In the genomic region with DNA sequence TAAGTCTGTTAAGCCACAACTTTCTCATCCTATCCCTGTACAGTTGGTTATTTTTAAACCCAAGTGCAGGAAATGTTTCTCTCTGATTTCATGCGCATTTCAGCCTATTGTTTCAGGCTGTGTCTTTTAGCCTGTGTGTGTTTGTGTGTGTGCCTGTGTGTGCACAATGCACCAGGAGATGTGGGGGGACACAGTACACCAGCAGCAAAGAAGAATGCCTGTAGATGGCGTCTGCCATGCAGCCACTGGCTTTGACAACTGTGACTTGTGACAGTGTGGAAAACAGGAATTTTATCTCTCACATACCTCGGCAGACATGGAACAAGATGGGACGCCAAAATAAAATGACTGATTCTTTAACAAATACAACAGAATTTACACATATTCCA, we compare ENCODE assay signal across 1 cellular context.
TF ChIP-seq lines count a peak whose summit lies in the region.

No MANE protein-coding gene starts in this region.

TF ChIP-seq in IMR-90, 13 proteins besides CTCF, POLR2A, EP300 and RAD21:
- TF ChIP-seq RFX5 (IDR thresholded peaks at IDR 0.05; ENCODE audit: low read depth, low read length) (no peak), CHD1 (IDR thresholded peaks at IDR 0.05; ENCODE audit: low read depth, low read length) (no peak), MXI1 (IDR thresholded peaks at IDR 0.05; ENCODE audit: borderline replicate concordance, low read depth, low read length) (no peak), CEBPB (IDR thresholded peaks at IDR 0.05; ENCODE audit: low read depth, low read length) (no peak), NFE2L2 (IDR thresholded peaks at IDR 0.05; ENCODE audit: low read depth, low read length) (no peak), MAFK (IDR thresholded peaks at IDR 0.05; ENCODE audit: low read depth, low read length) (no peak), RCOR1 (IDR thresholded peaks at IDR 0.05; ENCODE audit: insufficient replicate concordance, low read length) (no peak)
- TF ChIP-seq, protein P1, sequence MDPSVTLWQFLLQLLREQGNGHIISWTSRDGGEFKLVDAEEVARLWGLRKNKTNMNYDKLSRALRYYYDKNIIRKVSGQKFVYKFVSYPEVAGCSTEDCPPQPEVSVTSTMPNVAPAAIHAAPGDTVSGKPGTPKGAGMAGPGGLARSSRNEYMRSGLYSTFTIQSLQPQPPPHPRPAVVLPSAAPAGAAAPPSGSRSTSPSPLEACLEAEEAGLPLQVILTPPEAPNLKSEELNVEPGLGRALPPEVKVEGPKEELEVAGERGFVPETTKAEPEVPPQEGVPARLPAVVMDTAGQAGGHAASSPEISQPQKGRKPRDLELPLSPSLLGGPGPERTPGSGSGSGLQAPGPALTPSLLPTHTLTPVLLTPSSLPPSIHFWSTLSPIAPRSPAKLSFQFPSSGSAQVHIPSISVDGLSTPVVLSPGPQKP (IDR thresholded peaks at IDR 0.05; ENCODE audit: borderline replicate concordance, low read depth, low read length), result no peak
TF ChIP-seq in IMR-90: peak in this region for 0.
